In genomic region chr20:62500237-62500864, GRCh38 we compare ENCODE assay signal across 1 cellular context.
TF ChIP-seq lines count a peak whose summit lies in the region.

No MANE protein-coding gene starts in this region.

TF ChIP-seq in K562, 482 proteins besides CTCF, POLR2A, EP300 and RAD21 (continued from another document and continues in another):
- no peak for TF ChIP-seq ZNF518B (CRISPR knock-in tag; IDR thresholded peaks at IDR 0.05)
- no peak for TF ChIP-seq BRF2 (IDR thresholded peaks at IDR 0.05; ENCODE audit: borderline replicate concordance, insufficient read depth, insufficient read length)
- no peak for TF ChIP-seq FOXJ3 (CRISPR knock-in tag; IDR thresholded peaks at IDR 0.05)
- no peak for TF ChIP-seq ZBTB33 (CRISPR knock-in tag; IDR thresholded peaks at IDR 0.05)
- no peak for TF ChIP-seq ZBTB34 (CRISPR knock-in tag; IDR thresholded peaks at IDR 0.05)
- no peak for TF ChIP-seq HMBOX1 (IDR thresholded peaks at IDR 0.05)
- TF ChIP-seq TFAP4 (CRISPR knock-in tag; IDR thresholded peaks at IDR 0.05; ENCODE audit: borderline replicate concordance), result peak; percentile 41; the same call in 1 of the 2 replicates
- no peak for TF ChIP-seq CHD7 (IDR thresholded peaks at IDR 0.05; ENCODE audit: low read depth, low read length)
- no peak for TF ChIP-seq ERF (CRISPR knock-in tag; IDR thresholded peaks at IDR 0.05)
- TF ChIP-seq NFIX (CRISPR knock-in tag; IDR thresholded peaks at IDR 0.05; ENCODE audit: low read depth), result no peak
- TF ChIP-seq ZNF707 (CRISPR knock-in tag; conservative IDR thresholded peaks at IDR 0.05), result no peak
- TF ChIP-seq SREBF1 (IDR thresholded peaks at IDR 0.05; ENCODE audit: borderline replicate concordance, low read depth, low read length), result no peak
- TF ChIP-seq CUX1 (CRISPR knock-in tag; IDR thresholded peaks at IDR 0.05), result no peak
- no peak for TF ChIP-seq NFRKB (IDR thresholded peaks at IDR 0.05; ENCODE audit: low read depth)
- no peak for TF ChIP-seq ZNF639 (CRISPR knock-in tag; conservative IDR thresholded peaks at IDR 0.05 in 1 of 2, IDR thresholded peaks at IDR 0.05 in 1 of 2)
- TF ChIP-seq ZNF121 (CRISPR knock-in tag; conservative IDR thresholded peaks at IDR 0.05), result no peak
- no peak for TF ChIP-seq ZKSCAN1 (IDR thresholded peaks at IDR 0.05; ENCODE audit: low read depth, low read length)
- no peak for TF ChIP-seq GTF2F1 (IDR thresholded peaks at IDR 0.05; ENCODE audit: low read depth, low read length)
- no peak for TF ChIP-seq GABPB1 (CRISPR knock-in tag; IDR thresholded peaks at IDR 0.05)
- TF ChIP-seq ZNF282 (CRISPR knock-in tag; IDR thresholded peaks at IDR 0.05), result no peak
- no peak for TF ChIP-seq HMG20B (CRISPR knock-in tag; IDR thresholded peaks at IDR 0.05)
